ENCODE assay signal across 1 cellular context in the genomic region with DNA sequence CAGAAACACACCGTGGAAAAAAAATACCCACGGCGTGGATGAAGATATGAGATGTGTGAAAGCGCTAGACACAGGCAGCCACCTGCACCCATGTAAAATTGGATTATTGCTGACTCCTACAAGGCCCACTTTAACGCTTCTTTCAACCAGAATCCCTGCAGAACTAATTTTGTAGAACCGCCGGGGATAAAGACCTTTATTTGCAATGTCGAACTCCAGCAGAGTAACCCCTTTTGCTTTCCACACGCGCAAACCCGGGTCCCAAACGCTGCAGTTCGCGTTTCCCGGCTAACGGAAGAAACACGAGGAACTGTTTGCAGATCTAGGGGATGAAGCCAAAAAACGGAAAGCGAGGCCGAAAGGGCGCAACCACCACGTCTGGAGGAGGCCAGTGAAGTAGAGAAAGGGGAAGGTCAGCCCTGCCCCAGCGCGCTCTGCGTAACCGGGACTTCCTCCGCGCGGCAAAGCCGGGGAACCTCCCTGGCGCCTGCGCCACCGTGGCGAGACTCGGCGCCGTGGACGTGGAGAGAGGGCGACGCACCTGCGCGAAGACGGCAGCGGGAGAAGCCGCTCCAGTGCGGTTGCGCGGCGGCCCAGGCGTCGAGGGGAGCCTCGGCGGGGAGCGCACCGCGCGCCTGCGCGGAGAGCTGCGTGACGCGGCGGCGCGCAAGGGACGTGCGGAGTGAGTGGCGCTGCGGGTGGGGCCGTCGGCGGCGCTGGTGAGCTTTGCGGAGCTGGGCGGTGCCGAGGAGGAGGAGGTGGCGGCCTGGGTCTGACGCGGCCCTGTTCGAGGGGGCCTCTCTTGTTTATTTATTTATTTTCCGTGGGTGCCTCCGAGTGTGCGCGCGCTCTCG.
TF ChIP-seq lines count a peak whose summit lies in the region.

PPP1CB (plus strand) TSS at position 729 of the 854 bp plus-strand sequence. CDS start 295 bp downstream, outside the sequence.

TF ChIP-seq in GM23338, 12 proteins besides CTCF, POLR2A, EP300 and RAD21 (continued from another document):
- TF ChIP-seq ZNF462 (CRISPR knock-in tag; IDR thresholded peaks at IDR 0.05) (no peak), POLR2AphosphoS5 (IDR thresholded peaks at IDR 0.05; ENCODE audit: low read depth) (peak; percentile 93), JUNB (IDR thresholded peaks at IDR 0.05; ENCODE audit: unreplicated experiment) (no peak), CREB1 (CRISPR knock-in tag; IDR thresholded peaks at IDR 0.05; ENCODE audit: low read depth) (peak; percentile 87)
